ENCODE assay signal across 18 cellular contexts in the genomic region with DNA sequence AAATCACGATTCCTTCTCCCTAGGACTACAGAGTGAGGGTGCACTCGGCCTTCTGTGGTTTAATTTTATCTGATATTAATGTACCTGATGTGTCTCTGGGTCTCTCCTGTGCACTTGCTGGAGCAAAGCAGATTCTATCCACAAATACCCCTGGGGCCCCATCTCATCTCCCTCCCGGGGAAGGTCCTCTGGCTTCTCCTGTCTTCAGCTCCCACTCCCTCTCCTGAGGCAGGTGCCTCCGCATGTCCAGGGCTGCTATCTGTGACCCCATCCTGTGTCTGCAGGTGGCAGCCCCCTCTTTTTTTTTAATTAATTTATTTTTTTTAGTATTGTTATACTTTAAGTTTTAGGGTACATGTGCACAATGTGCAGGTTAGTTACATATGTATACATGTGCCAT.
DNase-seq lines count a peak whose midpoint lies in the region; ATAC-seq and TF ChIP-seq lines count a peak whose summit lies in the region.
"Had no signal": no experiment of that assay in that cellular context is flagged by ENCODE, and none has a peak within 500 bp of the region (broad histone marks: within the 10 kb centered on the region; RNA-seq: fewer than 3 reads in every experiment).

No MANE protein-coding gene starts in this region.

- H3K27me3 Mint-ChIP-seq in chondrocyte (ENCODE audit: low read depth) (peaks cover 29% of the 10 kb centered on the region), type B pancreatic cell (peaks cover 54% of the 10 kb centered on the region)

- H3K4me1 Mint-ChIP-seq in chondrocyte (ENCODE audit: low read depth) = no peaks in the 10 kb centered on the region
- no peaks in the 10 kb centered on the region for H3K4me1 Mint-ChIP-seq in type B pancreatic cell (ENCODE audit: unreplicated experiment)
- H3K4me1 Mint-ChIP-seq: CD14-positive monocyte had no signal

- H3K4me3 Mint-ChIP-seq in chondrocyte (ENCODE audit: unreplicated experiment) (no peak overlapping the region), type B pancreatic cell (no peak overlapping the region)
- H3K4me3 Mint-ChIP-seq: CD8-positive, alpha-beta memory T cell; HFFc6 had no signal

- H3K27ac Mint-ChIP-seq in chondrocyte (ENCODE audit: unreplicated experiment) (no peak overlapping the region), type B pancreatic cell (no peak overlapping the region)
- H3K27ac Mint-ChIP-seq: CD8-positive, alpha-beta memory T cell; HFFc6 had no signal

- peaks cover 5% of the 10 kb centered on the region for H3K9me3 Mint-ChIP-seq in chondrocyte (ENCODE audit: low read depth)
- no peaks in the 10 kb centered on the region for H3K9me3 Mint-ChIP-seq in type B pancreatic cell
- H3K9me3 Mint-ChIP-seq: CD8-positive, alpha-beta memory T cell had no signal

- H3K36me3 Mint-ChIP-seq in chondrocyte (ENCODE audit: low read depth) (no peaks in the 10 kb centered on the region), type B pancreatic cell (no peaks in the 10 kb centered on the region)
- H3K36me3 Mint-ChIP-seq: CD14-positive monocyte; CD8-positive, alpha-beta memory T cell had no signal

- no peak for TF ChIP-seq CTCF in chondrocyte (IDR thresholded peaks at IDR 0.05)
- no peak for TF ChIP-seq CTCF in type B pancreatic cell (conservative IDR thresholded peaks at IDR 0.05)

- H3K4me3 ChIP-seq in H7 (ENCODE audit: insufficient read depth, low read depth, low read length) = no peak overlapping the region
- H3K4me3 ChIP-seq: A549, K562 had no signal

- peaks cover 9% of the 10 kb centered on the region for H3K27me3 ChIP-seq in H7 (ENCODE audit: control insufficient read depth, insufficient read depth, low read length)
- H3K27me3 ChIP-seq: BE2C had no signal

- no peaks in the 10 kb centered on the region for H3K36me3 ChIP-seq in H7 (replicated peaks; ENCODE audit: control insufficient read depth, insufficient read depth, low read length)
- H3K36me3 ChIP-seq: BE2C had no signal

- peak; percentile 62 for DNase-seq in H7
- DNase-seq in chondrocyte (ENCODE audit: low spot score) = peak; percentile 21
- DNase-seq in mesenteric fat pad (ENCODE audit: low spot score) = peak; percentile 20
- DNase-seq in type B pancreatic cell (ENCODE audit: extremely low spot score, unreplicated experiment) = peak; percentile 11
- no peak for DNase-seq in NCI-H2196 treated with DMSO at 0.1 percent for 48 hours (lab: John Stamatoyannopoulos, UW; ENCODE audit: unreplicated experiment)
- DNase-seq in activated naive CD4-positive, alpha-beta T cell (lab: John Stamatoyannopoulos, UW) = no peak
- DNase-seq: BE2C; Caco-2; CD8-positive, alpha-beta memory T cell; DND-41; GF-D8; GOT3; HCEC 1CT; HFFc6 had no signal

- no peak for ATAC-seq in HG03175 (IDR thresholded peaks at IDR 0.05; ENCODE audit: unreplicated experiment)
- ATAC-seq: A549, K562 had no signal

Comparison
In these comparisons a context has a peak if more than half of its experiments do, and no peak if none do; other contexts are left out.
1. DNase-seq: peak in H7 (single experiment), chondrocyte (single experiment), mesenteric fat pad (single experiment) and type B pancreatic cell (single experiment); none in NCI-H2196 treated with DMSO at 0.1 percent for 48 hours (single experiment) and activated naive CD4-positive, alpha-beta T cell (0 of 4).